Comparison of ENCODE assay signal across 17 cellular contexts in genomic region chr13:111893607-111894443, GRCh38.
DNase-seq lines count a peak whose midpoint lies in the region; ATAC-seq lines count a peak whose summit lies in the region.
"Had no signal": no experiment of that assay in that cellular context is flagged by ENCODE, and none has a peak within 500 bp of the region (broad histone marks: within the 10 kb centered on the region; RNA-seq: fewer than 3 reads in every experiment).

No MANE protein-coding gene starts in this region.

- H3K4me1 ChIP-seq in HUES64 (ENCODE audit: insufficient read depth, low read length): peaks cover 14% of the 10 kb centered on the region
- H3K4me1 ChIP-seq in iPS-20b (ENCODE audit: insufficient read depth, low read length): peaks cover 11% of the 10 kb centered on the region; the same call in 1 of the 2 replicates
- H3K4me1 ChIP-seq: body of pancreas had no signal

- H3K4me3 ChIP-seq in HUES64 (ENCODE audit: low read length) (peak overlapping the region; percentile 55), iPS-20b (ENCODE audit: low read length) (peak overlapping the region; percentile 73)
- H3K4me3 ChIP-seq: body of pancreas, thoracic aorta had no signal

- H3K9me3 ChIP-seq in HUES64 (ENCODE audit: insufficient read depth, low read depth, low read length) (no peaks in the 10 kb centered on the region), iPS-20b (ENCODE audit: insufficient read depth, low read depth, low read length) (no peaks in the 10 kb centered on the region)
- H3K9me3 ChIP-seq: body of pancreas, thoracic aorta had no signal

- WGBS in HUES64: 9% methylated on average over 35 of the region's 35 CpGs

- DNase-seq in caudate nucleus (lab: John Stamatoyannopoulos, UW) (peak in 4 of 61 donors; percentile 13 to 44 (median 26)), retina (peak; percentile 63), NCI-H2081 treated with DMSO at 0.1 percent for 48 hours (lab: John Stamatoyannopoulos, UW) (no peak), Kasumi-1 (lab: John Stamatoyannopoulos, UW) (no peak)
- DNase-seq: activated CD4-positive, alpha-beta T cell treated with anti-CD3 and anti-CD28 coated beads for 36 hours; body of pancreas; CD4-positive, CD25-positive, alpha-beta regulatory T cell; immature natural killer cell; Karpas-422; spleen; T-helper 1 cell had no signal

- peaks cover 50% of the 10 kb centered on the region for H3K27me3 ChIP-seq in HUES64 (ENCODE audit: insufficient read depth, low read length)
- H3K27me3 ChIP-seq in iPS-20b (ENCODE audit: insufficient read depth, low read length): peaks cover 57% of the 10 kb centered on the region

- H3K36me3 ChIP-seq in HUES64 (ENCODE audit: insufficient read depth, low read length): no peaks in the 10 kb centered on the region
- H3K36me3 ChIP-seq in iPS-20b (ENCODE audit: insufficient read depth, low read depth, low read length): no peaks in the 10 kb centered on the region
- H3K36me3 ChIP-seq: spleen, thoracic aorta had no signal

- ATAC-seq in HG03039 (IDR thresholded peaks at IDR 0.05; ENCODE audit: unreplicated experiment): no peak
- ATAC-seq in HG03457 (IDR thresholded peaks at IDR 0.05; ENCODE audit: unreplicated experiment): no peak
- ATAC-seq: activated CD4-positive, alpha-beta T cell treated with anti-CD3 and anti-CD28 coated beads for 36 hours; activated T-helper 17 cell treated with anti-CD3 and anti-CD28 coated beads, Interleukin-2, amount 50 U/mL, for 72 hours; body of pancreas had no signal

- H3K9ac ChIP-seq in HUES64 (ENCODE audit: low read depth, low read length) (peak overlapping the region; percentile 51), iPS-20b (ENCODE audit: low read depth, low read length) (peak overlapping the region; percentile 55; the same call in 1 of the 2 replicates)

- H3K27ac ChIP-seq in HUES64 (ENCODE audit: low read depth, low read length) (peak overlapping the region; percentile 16; the same call in 1 of the 2 replicates), caudate nucleus (ENCODE audit: low read depth, low read length) (peak overlapping the region; percentile 59), iPS-20b (ENCODE audit: low read length) (no peak overlapping the region)
- H3K27ac ChIP-seq: body of pancreas, spleen, thoracic aorta had no signal
